In genomic region chr11:27991731-27992130, GRCh38 we compare ENCODE assay signal across 19 cellular contexts.
"Had no signal": no experiment of that assay in that cellular context is flagged by ENCODE, and none has a peak within 500 bp of the region (broad histone marks: within the 10 kb centered on the region; RNA-seq: fewer than 3 reads in every experiment).

No MANE protein-coding gene starts in this region.

- H3K4me3 ChIP-seq: left lung, transverse colon had no signal

- ATAC-seq: activated CD4-positive, alpha-beta T cell treated with anti-CD3 and anti-CD28 coated beads for 36 hours; activated CD8-positive, alpha-beta memory T cell treated with anti-CD3 and anti-CD28 coated beads, Interleukin-2, amount 10 ng/mL, durations not matched to agents 7 days and 5 days; left lung had no signal

- DNase-seq: activated CD4-positive, alpha-beta memory T cell treated with anti-CD3 and anti-CD28 coated beads for 36 hours; activated CD4-positive, alpha-beta T cell treated with anti-CD3 and anti-CD28 coated beads for 36 hours; activated CD8-positive, alpha-beta memory T cell treated with anti-CD3 and anti-CD28 coated beads, Interleukin-2, amount 10 ng/mL, durations not matched to agents 7 days and 5 days; activated naive CD4-positive, alpha-beta T cell treated with anti-CD3 and anti-CD28 coated beads for 36 hours; activated T-cell treated with anti-CD3 and anti-CD28 coated beads, Interleukin-2, amount 50 U/mL, for 1 hour; caudate nucleus; left lung; mesendoderm; nucleus accumbens; posterior cingulate gyrus; retina; small intestine; stimulated activated CD4-positive, alpha-beta T cell treated with anti-CD3 and anti-CD28 coated beads, Interleukin-4, amount 100 ng/mL, for 4 hours; stimulated activated CD8-positive, alpha-beta memory T cell treated with anti-CD3 and anti-CD28 coated beads, Interleukin-4, amount 100 ng/mL, for 48 hours; stimulated activated naive CD4-positive, alpha-beta T cell treated with Interleukin-2 at 50 U/mL for 16 hours; transverse colon had no signal

- FAIRE-seq: colon, endometrium, keratinocyte, small intestine had no signal
